Comparison of ENCODE assay signal across 8 cellular contexts in genomic region chrX:32530802-32531403, GRCh38.
A peak's percentile ranks its signal among the peaks of the same experiment; 100 is the strongest.
DNase-seq lines count a peak whose midpoint lies in the region; ATAC-seq, FAIRE-seq and TF ChIP-seq lines count a peak whose summit lies in the region.

No MANE protein-coding gene starts in this region.

- H3K4me3 ChIP-seq in cardiac muscle cell (peak overlapping the region; percentile 12), Panc1 (ENCODE audit: low read depth in 2 of 2, low read length in 2 of 2) (no peak overlapping the region), neuronal stem cell (ENCODE audit: low read length in 2 of 2) (peak overlapping the region in 1 of 2 donors; percentile 12)

- H3K27ac ChIP-seq in cardiac muscle cell (no peak overlapping the region), Panc1 (ENCODE audit: low read length) (no peak overlapping the region), neuronal stem cell (replicated peaks; ENCODE audit: low read length) (no peak overlapping the region)

- POLR2A ChIA-PET in Panc1 (lab: Charles Lee): no interaction called here

- in situ Hi-C loops in Panc1 (cut with HindIII; ENCODE audit: low pct_unique_long_range_greater_than_20kb, low sequenced_read_pairs): no loop called here

- no peak overlapping the region for H3K4me2 ChIP-seq in neuronal stem cell (ENCODE audit: insufficient read depth, low read length, poor library complexity, severe bottlenecking)

- TF ChIP-seq CTCF in cardiac muscle cell (IDR thresholded peaks at IDR 0.05; ENCODE audit: low read depth, low read length) (peak; percentile 43), Panc1 (IDR thresholded peaks at IDR 0.05) (peak; percentile 53; the same call in 1 of the 2 replicates)

- H2AK5ac ChIP-seq in neuronal stem cell (ENCODE audit: low read depth, low read length): no peak overlapping the region

- BruUV-seq in Panc1 (replicated peaks; lab: Mats Ljungman, UMichigan): no TSS peak

- H2AFZ ChIP-seq in neuronal stem cell (ENCODE audit: low read length): peak overlapping the region; percentile 59

- H3K36me3 ChIP-seq in cardiac muscle cell: no peaks in the 10 kb centered on the region
- H3K36me3 ChIP-seq in Panc1 (ENCODE audit: control insufficient read depth, insufficient read depth, low read length): no peaks in the 10 kb centered on the region
- no peaks in the 10 kb centered on the region for H3K36me3 ChIP-seq in neuronal stem cell (replicated peaks in 1 of 2; ENCODE audit: control insufficient read depth in 2 of 2, insufficient read depth in 2 of 2, low read length in 2 of 2)

- no peak overlapping the region for H2BK120ac ChIP-seq in neuronal stem cell (ENCODE audit: low read depth, low read length)

- H3K23ac ChIP-seq in neuronal stem cell (ENCODE audit: low read depth, low read length, poor library complexity): no peak overlapping the region

- H2BK5ac ChIP-seq in neuronal stem cell (ENCODE audit: low read length): no peak overlapping the region

- no peak overlapping the region for H3K4ac ChIP-seq in neuronal stem cell (ENCODE audit: low read length)

- no peak overlapping the region for H2BK12ac ChIP-seq in neuronal stem cell (ENCODE audit: low read length)

- ATAC-seq in Right ventricle myocardium superior (ENCODE audit: poor library complexity) (no peak), HG03354 (IDR thresholded peaks at IDR 0.05; ENCODE audit: poor library complexity, severe bottlenecking, unreplicated experiment) (peak; percentile 74), Panc1 (no peak)

- no peaks in the 10 kb centered on the region for H3K27me3 ChIP-seq in cardiac muscle cell
- no peaks in the 10 kb centered on the region for H3K27me3 ChIP-seq in Panc1 (ENCODE audit: control insufficient read depth, insufficient read depth, low read length)
- no peaks in the 10 kb centered on the region for H3K27me3 ChIP-seq in neuronal stem cell (ENCODE audit: control insufficient read depth in 3 of 3, insufficient read depth in 3 of 3, low read depth in 1 of 3, low read length in 3 of 3)

- intact Hi-C loops in Right ventricle myocardium superior (cut with DNase I): no loop called here
- intact Hi-C loops in Panc1 (cut with micrococcal nuclease; ENCODE audit: unreplicated experiment): loop anchor here (5.0 kb wide), 1 partner anchor 806 kb away; no protein-coding TSS in a partner anchor

- H3K9me3 ChIP-seq in cardiac muscle cell (ENCODE audit: low read depth) (no peaks in the 10 kb centered on the region), Panc1 (ENCODE audit: control insufficient read depth, insufficient read depth, low read depth, low read length) (no peaks in the 10 kb centered on the region), neuronal stem cell (replicated peaks in 1 of 2; ENCODE audit: control insufficient read depth in 2 of 2, insufficient read depth in 1 of 2, low read depth in 1 of 2, low read length in 2 of 2) (no peaks in the 10 kb centered on the region)

- WGBS in neuronal stem cell (ENCODE audit: extremely low coverage in 2 of 2, insufficient read length in 2 of 2, insufficient replicate concordance in 1 of 2), 2 donors: no CpG with 5 or more reads among the region's 3 CpGs

- H3K79me1 ChIP-seq in neuronal stem cell (ENCODE audit: low read depth, low read length): no peaks in the 10 kb centered on the region

- H3K4me1 ChIP-seq in cardiac muscle cell (ENCODE audit: low read depth): peaks cover 5% of the 10 kb centered on the region
- H3K4me1 ChIP-seq in Panc1 (ENCODE audit: control insufficient read depth, insufficient read depth, low read length): no peaks in the 10 kb centered on the region
- no peaks in the 10 kb centered on the region for H3K4me1 ChIP-seq in neuronal stem cell (ENCODE audit: control insufficient read depth in 2 of 2, insufficient read depth in 1 of 2, low read depth in 1 of 2, low read length in 2 of 2)

- no peak overlapping the region for H3K18ac ChIP-seq in neuronal stem cell (ENCODE audit: low read length)

- H4K8ac ChIP-seq in neuronal stem cell (ENCODE audit: low read depth, low read length): no peak overlapping the region

- DNase-seq in cardiac muscle cell (ENCODE audit: low read depth in 1 of 2, low spot score in 1 of 2): peak; percentile 56 to 78
- DNase-seq in Right ventricle myocardium superior: no peak
- no peak for DNase-seq in Panc1 (ENCODE audit: low read depth, low spot score)
- peak; percentile 13 for DNase-seq in epidermal melanocyte (ENCODE audit: insufficient read length, low spot score)
- DNase-seq in neuronal stem cell (ENCODE audit: low spot score): peak; percentile 17
- no peak for DNase-seq in HK-2 (ENCODE audit: unreplicated experiment)
- no peak for DNase-seq in urothelium cell line (ENCODE audit: low spot score)

- no peak for FAIRE-seq in urothelium cell line (lab: Jason Lieb, UNC)

- no peak overlapping the region for H3K14ac ChIP-seq in neuronal stem cell (ENCODE audit: low read length)

- no peak overlapping the region for H2BK15ac ChIP-seq in neuronal stem cell (ENCODE audit: low read length)

- no peak overlapping the region for H4K91ac ChIP-seq in neuronal stem cell (ENCODE audit: low read depth, low read length, poor library complexity)

- CTCF ChIA-PET in Panc1 (lab: Charles Lee): no interaction called here

- no peak overlapping the region for H3K9ac ChIP-seq in neuronal stem cell (ENCODE audit: low read depth, low read length, poor library complexity)

Comparison
In these comparisons a context has a peak if more than half of its experiments do, and no peak if none do; other contexts are left out.
1. DNase-seq: peak in cardiac muscle cell (2 of 2), epidermal melanocyte (single experiment) and neuronal stem cell (single experiment); none in Right ventricle myocardium superior (single experiment), Panc1 (single experiment), HK-2 (single experiment) and urothelium cell line (single experiment).